ENCODE assay signal across 20 cellular contexts in genomic region chr12:33376153-33376552, GRCh38.
A peak's percentile ranks its signal among the peaks of the same experiment; 100 is the strongest.
DNase-seq lines count a peak whose midpoint lies in the region; ATAC-seq, FAIRE-seq and TF ChIP-seq lines count a peak whose summit lies in the region.
"Had no signal": no experiment of that assay in that cellular context is flagged by ENCODE, and none has a peak within 500 bp of the region (broad histone marks: within the 10 kb centered on the region; RNA-seq: fewer than 3 reads in every experiment).

No MANE protein-coding gene starts in this region.

- no peak for TF ChIP-seq EP300 in H1 (IDR thresholded peaks at IDR 0.05; ENCODE audit: borderline replicate concordance in 1 of 2, low read depth in 2 of 2, low read length in 2 of 2)

- H2BK15ac ChIP-seq in IMR-90 (ENCODE audit: low read depth, low read length) (no peak overlapping the region), H1 (ENCODE audit: low read length) (no peak overlapping the region)

- no peaks in the 10 kb centered on the region for H3K9me1 ChIP-seq in IMR-90 (ENCODE audit: insufficient read depth, low read length)

- no peaks in the 10 kb centered on the region for H3K36me3 ChIP-seq in IMR-90 (ENCODE audit: control insufficient read depth, insufficient read depth, low read length)
- no peaks in the 10 kb centered on the region for H3K36me3 ChIP-seq in PC-9 (ENCODE audit: low read depth)
- H3K36me3 ChIP-seq in H1 (ENCODE audit: control insufficient read depth in 2 of 4, insufficient read depth in 4 of 4, low read length in 3 of 4) = no peaks in the 10 kb centered on the region
- no peaks in the 10 kb centered on the region for H3K36me3 ChIP-seq in heart right ventricle
- H3K36me3 ChIP-seq: BLaER1 treated with 17β-estradiol and CSF1 and Interleukin-3, amounts not matched to agents 10 nM and 100 nM had no signal

- H2AK5ac ChIP-seq in IMR-90 (ENCODE audit: low read depth, low read length) = no peak overlapping the region
- no peak overlapping the region for H2AK5ac ChIP-seq in H1 (ENCODE audit: low read depth, low read length)

- H2BK20ac ChIP-seq in IMR-90 (ENCODE audit: low read depth, low read length) = no peak overlapping the region
- H2BK20ac ChIP-seq in H1 (ENCODE audit: low read length) = no peak overlapping the region

- no peaks in the 10 kb centered on the region for H3K23me2 ChIP-seq in H1 (ENCODE audit: low read depth, low read length)

- DNase-seq in IMR-90 (no peak), PC-9 (no peak), H1 (ENCODE audit: low read depth in 1 of 2, low spot score in 2 of 2) (no peak), heart right ventricle (no peak)
- DNase-seq in activated CD4-positive, CD25-positive, alpha-beta regulatory T cell treated with anti-CD3 and anti-CD28 coated beads, Interleukin-2, amount 50 U/mL, for 72 hours = no peak
- DNase-seq: AML-193; Caco-2; Calu3; CD4-positive, alpha-beta T cell; CD8-positive, alpha-beta T cell; DMS79 treated with DMSO at 0.1 percent for 48 hours had no signal

- no peak for FAIRE-seq in H1 (lab: Jason Lieb, UNC)
- FAIRE-seq: A549, D721Med, G401.6, GM12878, GM12892, GM18507 had no signal

- H3K4me2 ChIP-seq in IMR-90 (ENCODE audit: low read depth, low read length) = no peak overlapping the region
- no peak overlapping the region for H3K4me2 ChIP-seq in PC-9
- no peak overlapping the region for H3K4me2 ChIP-seq in H1 (ENCODE audit: insufficient read depth in 1 of 2, low read depth in 2 of 2, low read length in 2 of 2)
- H3K4me2 ChIP-seq: A549; BLaER1 treated with 17β-estradiol and CSF1 and Interleukin-3, amounts not matched to agents 10 nM and 100 nM had no signal

- H2BK5ac ChIP-seq in IMR-90 (ENCODE audit: low read depth, low read length, poor library complexity, severe bottlenecking) = no peak overlapping the region
- H2BK5ac ChIP-seq in H1 (ENCODE audit: low read depth, low read length) = no peak overlapping the region

- H3K56ac ChIP-seq in IMR-90 (ENCODE audit: extremely low read depth, insufficient read depth, low read length) (no peak overlapping the region), H1 (replicated peaks; ENCODE audit: insufficient read length, low read depth, low read length) (no peak overlapping the region)

- no peak overlapping the region for H4K91ac ChIP-seq in IMR-90 (ENCODE audit: insufficient read depth, low read depth, low read length)
- no peak overlapping the region for H4K91ac ChIP-seq in H1 (replicated peaks; ENCODE audit: insufficient read length, low read length)

- no peak overlapping the region for H2AK9ac ChIP-seq in IMR-90 (replicated peaks; ENCODE audit: low read depth, low read length, poor library complexity)

- TF ChIP-seq POLR2A in IMR-90 (IDR thresholded peaks at IDR 0.05; ENCODE audit: low read depth, low read length) (no peak), H1 (IDR thresholded peaks at IDR 0.05; ENCODE audit: control extremely low read depth in 1 of 2, low read depth in 2 of 2, low read length in 2 of 2) (no peak)

- ATAC-seq in IMR-90 (ENCODE audit: low read depth) = no peak
- no peak for ATAC-seq in heart right ventricle
- ATAC-seq: A549; CD8-positive, alpha-beta T cell; GM12878 had no signal

- TF ChIP-seq RAD21 in IMR-90 (IDR thresholded peaks at IDR 0.05; ENCODE audit: low read length) = no peak
- no peak for TF ChIP-seq RAD21 in H1 (IDR thresholded peaks at IDR 0.05 in 1 of 2, conservative IDR thresholded peaks at IDR 0.05 in 1 of 2; ENCODE audit: low read depth in 2 of 2, low read length in 2 of 2)

- H3K9me3 ChIP-seq in IMR-90 (ENCODE audit: control insufficient read depth, insufficient read depth, low read length) (no peaks in the 10 kb centered on the region), PC-9 (ENCODE audit: insufficient read depth, low read depth) (0 out of 2 replicates have a peak, but pooled peaks cover 4% of the 10 kb centered on the region), H1 (ENCODE audit: insufficient read depth in 2 of 2, low read depth in 1 of 2, low read length in 1 of 2) (no peaks in the 10 kb centered on the region), heart right ventricle (peaks cover 0 to 2% (median 0%) of the 10 kb centered on the region in 11 donors)
- H3K9me3 ChIP-seq: A549; BLaER1 treated with 17β-estradiol and CSF1 and Interleukin-3, amounts not matched to agents 10 nM and 100 nM; Caco-2 had no signal

- BruUV-seq in IMR-90 (replicated peaks; lab: Mats Ljungman, UMichigan) (no TSS peak), PC-9 (replicated peaks; lab: Mats Ljungman, UMichigan) (no TSS peak)

- H3K27ac ChIP-seq in IMR-90 (ENCODE audit: insufficient read depth, low read length) (no peak overlapping the region), PC-9 (no peak overlapping the region), H1 (ENCODE audit: low read depth, low read length) (no peak overlapping the region), heart right ventricle (no peak overlapping the region)
- H3K27ac ChIP-seq: 22Rv1; A549; BLaER1 treated with 17β-estradiol and CSF1 and Interleukin-3, amounts not matched to agents 10 nM and 100 nM; C4-2B had no signal

- no peaks in the 10 kb centered on the region for H3K9me2 ChIP-seq in PC-9 (ENCODE audit: insufficient read depth)

- H4K8ac ChIP-seq in IMR-90 (ENCODE audit: low read depth in 2 of 2, low read length in 2 of 2) (no peak overlapping the region), H1 (ENCODE audit: extremely low read depth, insufficient read depth, low read length) (no peak overlapping the region)

- H3K4me1 ChIP-seq in IMR-90 (ENCODE audit: control insufficient read depth, insufficient read depth, low read length) (no peaks in the 10 kb centered on the region), PC-9 (replicated peaks; ENCODE audit: insufficient read depth) (no peaks in the 10 kb centered on the region), H1 (replicated peaks in 1 of 4; ENCODE audit: control insufficient read depth in 3 of 4, insufficient read depth in 4 of 4, low read length in 3 of 4) (no peaks in the 10 kb centered on the region), heart right ventricle (no peaks in the 10 kb centered on the region)
- H3K4me1 ChIP-seq: A549; BLaER1 treated with 17β-estradiol and CSF1 and Interleukin-3, amounts not matched to agents 10 nM and 100 nM had no signal

- H4K5ac ChIP-seq in IMR-90 (ENCODE audit: low read depth, low read length) (no peak overlapping the region), H1 (ENCODE audit: insufficient read length, low read depth, low read length) (no peak overlapping the region)

- no peak overlapping the region for H3K4me3 ChIP-seq in IMR-90 (ENCODE audit: insufficient read depth, low read depth, low read length)
- no peak overlapping the region for H3K4me3 ChIP-seq in PC-9
- no peak overlapping the region for H3K4me3 ChIP-seq in H1 (ENCODE audit: extremely low read depth in 1 of 4, insufficient read depth in 2 of 4, low read depth in 3 of 4, low read length in 4 of 4)
- H3K4me3 ChIP-seq in heart right ventricle = no peak overlapping the region
- H3K4me3 ChIP-seq: A549; BLaER1 treated with 17β-estradiol and CSF1 and Interleukin-3, amounts not matched to agents 10 nM and 100 nM; GM12878 had no signal

- H3K4ac ChIP-seq in IMR-90 (ENCODE audit: low read depth, low read length) (no peak overlapping the region), H1 (replicated peaks; ENCODE audit: insufficient read length, low read depth, low read length) (no peak overlapping the region)

- H3K9ac ChIP-seq in IMR-90 (ENCODE audit: low read depth, low read length) = no peak overlapping the region
- H3K9ac ChIP-seq in H1 (replicated peaks in 1 of 4; ENCODE audit: extremely low read depth in 1 of 4, low read depth in 3 of 4, low read length in 3 of 4) = no peak overlapping the region
- H3K9ac ChIP-seq: BLaER1 treated with 17β-estradiol and CSF1 and Interleukin-3, amounts not matched to agents 10 nM and 100 nM had no signal

- CTCF ChIA-PET in IMR-90 (lab: Yijun Ruan, JAX) = no interaction called here
- CTCF ChIA-PET in PC-9 (lab: Charles Lee) = no interaction called here
- CTCF ChIA-PET in H1 (lab: Charles Lee; ENCODE audit: partially characterized antibody) = no interaction called here

- WGBS in IMR-90 (ENCODE audit: extremely low coverage in 2 of 2, insufficient read length in 1 of 2), 2 experiments = no CpG with 5 or more reads among the region's 1 CpG
- WGBS in H1 (ENCODE audit: extremely low coverage in 1 of 2, insufficient coverage in 1 of 2, insufficient read length in 1 of 2, insufficient replicate concordance in 2 of 2, low coverage in 1 of 2, low lambda C conversion rate in 2 of 2, missing lambda C conversion rate in 1 of 2), 2 experiments = 76% methylated on average over 1 of the region's 1 CpG; no CpG with 5 or more reads in 1 of the 2 experiments
- 64 to 80% methylated on average over 1 of the region's 1 CpG for WGBS in heart right ventricle, 2 donors

- no peak overlapping the region for H2BK12ac ChIP-seq in H1 (ENCODE audit: low read depth, low read length)

- H3K79me2 ChIP-seq in PC-9 (ENCODE audit: low read depth) = no peaks in the 10 kb centered on the region
- no peaks in the 10 kb centered on the region for H3K79me2 ChIP-seq in H1 (ENCODE audit: control insufficient read depth in 1 of 2, insufficient read depth in 2 of 2, low read length in 2 of 2)

- no peak overlapping the region for H2AFZ ChIP-seq in IMR-90 (replicated peaks; ENCODE audit: low read length, poor library complexity)
- H2AFZ ChIP-seq in PC-9 = 0 out of 2 replicates have a peak overlapping the region, but pooled peaks have one; percentile 2
- H2AFZ ChIP-seq in H1 (ENCODE audit: low read length) = no peak overlapping the region

- in situ Hi-C loops in IMR-90 (cut with MboI; ENCODE audit: low sequenced_read_pairs) = no loop called here

- H3K23ac ChIP-seq in IMR-90 (ENCODE audit: low read depth, low read length) (no peak overlapping the region), H1 (ENCODE audit: insufficient read length) (no peak overlapping the region)

- H3K79me1 ChIP-seq in IMR-90 (ENCODE audit: low read depth in 1 of 2, low read length in 2 of 2) = no peaks in the 10 kb centered on the region
- no peaks in the 10 kb centered on the region for H3K79me1 ChIP-seq in H1 (ENCODE audit: low read depth, low read length)

- no peaks in the 10 kb centered on the region for H3K27me3 ChIP-seq in IMR-90 (ENCODE audit: control insufficient read depth, insufficient read depth, low read length)
- H3K27me3 ChIP-seq in PC-9 (ENCODE audit: insufficient read depth, low read depth) = no peaks in the 10 kb centered on the region
- no peaks in the 10 kb centered on the region for H3K27me3 ChIP-seq in H1 (replicated peaks in 1 of 4; ENCODE audit: control insufficient read depth in 3 of 4, extremely low read depth in 1 of 4, insufficient read depth in 3 of 4, low read length in 3 of 4)
- H3K27me3 ChIP-seq in heart right ventricle = no peaks in the 10 kb centered on the region
- H3K27me3 ChIP-seq: BLaER1 treated with 17β-estradiol and CSF1 and Interleukin-3, amounts not matched to agents 10 nM and 100 nM had no signal

- POLR2A ChIA-PET in IMR-90 (lab: Charles Lee; ENCODE audit: unreplicated experiment) = no interaction called here
- POLR2A ChIA-PET in PC-9 (lab: Charles Lee; ENCODE audit: unreplicated experiment) = no interaction called here
- POLR2A ChIA-PET in H1 (lab: Charles Lee; ENCODE audit: partially characterized antibody) = no interaction called here

- H3K18ac ChIP-seq in IMR-90 (ENCODE audit: low read depth, low read length) = no peak overlapping the region
- no peak overlapping the region for H3K18ac ChIP-seq in H1 (ENCODE audit: extremely low read depth, low read length)

- H3F3A ChIP-seq in PC-9 (ENCODE audit: insufficient read depth, low read depth) = no peaks in the 10 kb centered on the region

- dilution Hi-C loops in IMR-90 (cut with HindIII; ENCODE audit: low sequenced_read_pairs, unreplicated experiment) = no loop called here

- H4K20me1 ChIP-seq in IMR-90 (ENCODE audit: insufficient read depth, low read length) (no peaks in the 10 kb centered on the region), PC-9 (ENCODE audit: insufficient read depth) (no peaks in the 10 kb centered on the region), H1 (replicated peaks in 1 of 2; ENCODE audit: control insufficient read depth in 1 of 2, insufficient read depth in 2 of 2, low read length in 2 of 2) (no peaks in the 10 kb centered on the region)
- H4K20me1 ChIP-seq: BLaER1 treated with 17β-estradiol and CSF1 and Interleukin-3, amounts not matched to agents 10 nM and 100 nM had no signal

- H2BK120ac ChIP-seq in IMR-90 (ENCODE audit: low read depth, low read length) = no peak overlapping the region
- H2BK120ac ChIP-seq in H1 (replicated peaks; ENCODE audit: low read depth, low read length) = no peak overlapping the region

- intact Hi-C loops in IMR-90 (cut with micrococcal nuclease) = no loop called here
- intact Hi-C loops in PC-9 (cut with micrococcal nuclease; ENCODE audit: unreplicated experiment) = no loop called here
- intact Hi-C loops in heart right ventricle (cut with DNase I) = no loop called here

- H3K14ac ChIP-seq in IMR-90 (replicated peaks; ENCODE audit: low read depth, low read length) = no peak overlapping the region
- H3K14ac ChIP-seq in H1 (ENCODE audit: insufficient read length) = no peak overlapping the region

- TF ChIP-seq CTCF in IMR-90 (conservative IDR thresholded peaks at IDR 0.05; ENCODE audit: low read depth, low read length) = no peak
- TF ChIP-seq CTCF in PC-9 (conservative IDR thresholded peaks at IDR 0.05) = no peak
- no peak for TF ChIP-seq CTCF in H1 (IDR thresholded peaks at IDR 0.05; ENCODE audit: control extremely low read depth in 1 of 3, insufficient read depth in 1 of 3, low read depth in 1 of 3, low read length in 3 of 3)
- TF ChIP-seq CTCF in heart right ventricle (IDR thresholded peaks at IDR 0.05) = no peak
